ENCODE assay signal across 8 cellular contexts in genomic region chr3:66253790-66254620, GRCh38. TPM values are rescaled to one million over a fixed set of nuclear protein-coding genes. Genes with fewer than 3 reads are reported as not detected.
A peak's percentile ranks its signal among the peaks of the same experiment; 100 is the strongest.
DNase-seq lines count a peak whose midpoint lies in the region; ATAC-seq and TF ChIP-seq lines count a peak whose summit lies in the region.

No MANE protein-coding gene starts in this region.

- no peak overlapping the region for H3K27ac ChIP-seq in GM23338 (ENCODE audit: low read depth)
- no peak overlapping the region for H3K27ac ChIP-seq in testis

- no peaks in the 10 kb centered on the region for H3F3A ChIP-seq in GM23338 (replicated peaks; ENCODE audit: low read depth)

- H3K27ac Mint-ChIP-seq in GM23338 = no peak overlapping the region
- H3K27ac Mint-ChIP-seq in T-helper 17 cell = no peak overlapping the region
- H3K27ac Mint-ChIP-seq in glutamatergic neuron (ENCODE audit: unreplicated experiment) = no peak overlapping the region

- no peaks in the 10 kb centered on the region for H3K4me1 ChIP-seq in BE2C
- no peaks in the 10 kb centered on the region for H3K4me1 ChIP-seq in GM23338 (ENCODE audit: insufficient read depth)
- no peaks in the 10 kb centered on the region for H3K4me1 ChIP-seq in testis

- DNase-seq in BE2C (no peak), GM23338 (ENCODE audit: low spot score) (peak; percentile 45), T-helper 17 cell (no peak), glutamatergic neuron (no peak), testis (no peak), islet precursor cell (no peak)

- H4K20me1 ChIP-seq in GM23338 (replicated peaks; ENCODE audit: insufficient read depth) = no peaks in the 10 kb centered on the region

- H3K79me2 ChIP-seq in GM23338 (replicated peaks; ENCODE audit: insufficient read depth) = peaks cover 4% of the 10 kb centered on the region; the same call in 1 of the 2 replicates

- H3K9me3 ChIP-seq in BE2C (no peaks in the 10 kb centered on the region), T-helper 17 cell (ENCODE audit: control insufficient read depth, low read length, poor library complexity, severe bottlenecking) (no peaks in the 10 kb centered on the region), testis (no peaks in the 10 kb centered on the region)

- H2AFZ ChIP-seq in GM23338 = no peak overlapping the region

- H3K36me3 Mint-ChIP-seq in GM23338 (ENCODE audit: low read depth) (no peaks in the 10 kb centered on the region; the same call in 2 of the 3 replicates), T-helper 17 cell (ENCODE audit: low read depth) (peaks cover 12% of the 10 kb centered on the region), glutamatergic neuron (ENCODE audit: unreplicated experiment) (no peaks in the 10 kb centered on the region)

- intact Hi-C loops in testis (cut with DNase I; ENCODE audit: low total_unique reads) = loop anchor here (10.0 kb wide), 1 partner anchor 571 kb away; no protein-coding TSS in a partner anchor

- H3K27me3 ChIP-seq in BE2C (no peaks in the 10 kb centered on the region), GM23338 (ENCODE audit: insufficient read depth) (no peaks in the 10 kb centered on the region), testis (no peaks in the 10 kb centered on the region)

- H3K4me2 ChIP-seq in GM23338 = no peak overlapping the region

- H3K27me3 Mint-ChIP-seq in GM23338 (ENCODE audit: insufficient read depth, low read depth, poor library complexity) (no peaks in the 10 kb centered on the region), T-helper 17 cell (no peaks in the 10 kb centered on the region), glutamatergic neuron (ENCODE audit: unreplicated experiment) (no peaks in the 10 kb centered on the region)

- no peak overlapping the region for H3K4me3 ChIP-seq in BE2C (ENCODE audit: low read depth, low read length)
- H3K4me3 ChIP-seq in GM23338 = no peak overlapping the region
- no peak overlapping the region for H3K4me3 ChIP-seq in testis

- TF ChIP-seq CTCF in BE2C (IDR thresholded peaks at IDR 0.05; ENCODE audit: low read depth, low read length) (peak; percentile 57), GM23338 (conservative IDR thresholded peaks at IDR 0.05; ENCODE audit: low read depth in 2 of 2) (peak in 1 of 2 experiments; percentile 81; a peak in 3 of 4 replicates), glutamatergic neuron (IDR thresholded peaks at IDR 0.05; ENCODE audit: partially characterized antibody, unreplicated experiment) (peak; percentile 92), testis (IDR thresholded peaks at IDR 0.05) (peak; percentile 36 to 83 (median 43))

- ATAC-seq in GM23338 (no peak), T-helper 17 cell (peak; percentile 44), GM19397 (IDR thresholded peaks at IDR 0.05; ENCODE audit: unreplicated experiment) (no peak), HG03175 (IDR thresholded peaks at IDR 0.05; ENCODE audit: unreplicated experiment) (no peak)

- no peak for TF ChIP-seq POLR2A in testis (IDR thresholded peaks at IDR 0.05)

- H3K4me1 Mint-ChIP-seq in GM23338 (no peaks in the 10 kb centered on the region), T-helper 17 cell (peaks cover 20% of the 10 kb centered on the region), glutamatergic neuron (ENCODE audit: low read depth, unreplicated experiment) (peaks cover 7% of the 10 kb centered on the region)

- WGBS in testis, 2 donors = 77 to 81% methylated on average over 6 of the region's 6 CpGs

- H3K36me3 ChIP-seq in BE2C (no peaks in the 10 kb centered on the region), GM23338 (ENCODE audit: insufficient read depth) (no peaks in the 10 kb centered on the region; the same call in 1 of the 2 replicates), testis (ENCODE audit: low read depth, missing control alignments) (no peaks in the 10 kb centered on the region)

- H3K9me3 Mint-ChIP-seq in GM23338 (no peaks in the 10 kb centered on the region), glutamatergic neuron (ENCODE audit: unreplicated experiment) (no peaks in the 10 kb centered on the region)

- no peak overlapping the region for H3K4me3 Mint-ChIP-seq in GM23338
- no peak overlapping the region for H3K4me3 Mint-ChIP-seq in T-helper 17 cell
- H3K4me3 Mint-ChIP-seq in glutamatergic neuron (ENCODE audit: unreplicated experiment) = no peak overlapping the region

- H3K9me2 ChIP-seq in GM23338 (ENCODE audit: insufficient read depth) = no peaks in the 10 kb centered on the region

TF ChIP-seq in GM23338, 12 proteins besides CTCF, POLR2A, EP300 and RAD21:
- TF ChIP-seq ETS1 (IDR thresholded peaks at IDR 0.05) = no peak
- no peak for TF ChIP-seq EZH2 (IDR thresholded peaks at IDR 0.05; ENCODE audit: low read depth, unreplicated experiment)
- TF ChIP-seq STAT1 (IDR thresholded peaks at IDR 0.05; ENCODE audit: unreplicated experiment) = no peak
- no peak for TF ChIP-seq ZNF462 (CRISPR knock-in tag; IDR thresholded peaks at IDR 0.05)
- TF ChIP-seq ZNF114 (CRISPR knock-in tag; IDR thresholded peaks at IDR 0.05) = no peak
- TF ChIP-seq EZH2phosphoT487 (IDR thresholded peaks at IDR 0.05; ENCODE audit: unreplicated experiment) = no peak
- TF ChIP-seq JUNB (IDR thresholded peaks at IDR 0.05; ENCODE audit: unreplicated experiment) = no peak
- no peak for TF ChIP-seq ZNF331 (CRISPR knock-in tag; IDR thresholded peaks at IDR 0.05; ENCODE audit: low read depth)

RNA-seq across cellular contexts. Expression of gene SLC25A26, which starts 33.2 kb away (rescaled TPM):
- polyA plus RNA-seq in BE2C (2012; ENCODE audit: insufficient read depth, insufficient read length, low read depth) = 20.5 TPM
- total RNA-seq in GM23338 (2014; rRNA removed; shearing (Covaris generic)) = 28.5 and 40.2 TPM in 2 replicates
- polyA plus RNA-seq in GM23338 (2016; fragmentation: Nextera tagmentation; extraction: Ambion mirVana) = 20.5 and 24.8 TPM in 2 replicates
- 10 to 100 TPM; 20.7 to 21.6 TPM for total RNA-seq in T-helper 17 cell
- total RNA-seq in glutamatergic neuron (ENCODE audit: unreplicated experiment) = 12.7 TPM
- 10 to 100 TPM; 30.0 to 30.5 TPM for total RNA-seq in testis
- 29.7 TPM for polyA plus RNA-seq in testis (ENCODE audit: insufficient read depth, low read depth, low replicate concordance)
